In genomic region chr13:98997738-98998641, GRCh38 we compare ENCODE assay signal across 9 cellular contexts. TPM values are rescaled to one million over a fixed set of nuclear protein-coding genes. Genes with fewer than 3 reads are reported as not detected.
A peak's percentile ranks its signal among the peaks of the same experiment; 100 is the strongest.
DNase-seq lines count a peak whose midpoint lies in the region; ATAC-seq and TF ChIP-seq lines count a peak whose summit lies in the region.
"Had no signal": no experiment of that assay in that cellular context is flagged by ENCODE, and none has a peak within 500 bp of the region (broad histone marks: within the 10 kb centered on the region; RNA-seq: fewer than 3 reads in every experiment).

No MANE protein-coding gene starts in this region.

- H3K27ac Mint-ChIP-seq in MCF 10A (ENCODE audit: low read depth, unreplicated experiment), result no peak overlapping the region
- no peak overlapping the region for H3K27ac Mint-ChIP-seq in stimulated activated naive CD8-positive, alpha-beta T cell treated with anti-CD3 and anti-CD28 coated beads, Interleukin-15, amount 100 ng/mL, for 72 hours
- no peak overlapping the region for H3K27ac Mint-ChIP-seq in glutamatergic neuron (ENCODE audit: unreplicated experiment)
- H3K27ac Mint-ChIP-seq: stimulated activated memory B cell treated with anti-CD40 and anti-IgM and Interleukin-4, amounts not matched to agents 10 μg/mL and 1 μg/mL and 100 μg/mL, for 72 hours had no signal

- H3K27me3 ChIP-seq in breast epithelium (no peaks in the 10 kb centered on the region), esophagus muscularis mucosa (no peaks in the 10 kb centered on the region)

- H3K4me3 ChIP-seq in breast epithelium, result no peak overlapping the region
- H3K4me3 ChIP-seq in esophagus muscularis mucosa, result no peak overlapping the region

- intact Hi-C loops in MCF 10A (cut with micrococcal nuclease) (no loop called here), breast epithelium (cut with DNase I; ENCODE audit: low total_unique reads) (no loop called here), esophagus muscularis mucosa (cut with DNase I) (no loop called here)

- H3K27me3 Mint-ChIP-seq in MCF 10A (ENCODE audit: insufficient read depth, unreplicated experiment) (no peaks in the 10 kb centered on the region), glutamatergic neuron (ENCODE audit: unreplicated experiment) (no peaks in the 10 kb centered on the region)
- no peaks in the 10 kb centered on the region for H3K27me3 Mint-ChIP-seq in stimulated activated naive CD8-positive, alpha-beta T cell treated with anti-CD3 and anti-CD28 coated beads, Interleukin-15, amount 100 ng/mL, for 72 hours
- H3K27me3 Mint-ChIP-seq: stimulated activated memory B cell treated with anti-CD40 and anti-IgM and Interleukin-4, amounts not matched to agents 10 μg/mL and 1 μg/mL and 100 μg/mL, for 72 hours had no signal

- H3K9me3 ChIP-seq in breast epithelium (no peaks in the 10 kb centered on the region), esophagus muscularis mucosa (no peaks in the 10 kb centered on the region)

- H3K4me3 Mint-ChIP-seq in MCF 10A (ENCODE audit: unreplicated experiment), result no peak overlapping the region
- H3K4me3 Mint-ChIP-seq in stimulated activated naive CD8-positive, alpha-beta T cell treated with anti-CD3 and anti-CD28 coated beads, Interleukin-15, amount 100 ng/mL, for 72 hours, result peak overlapping the region; percentile 18 to 37
- H3K4me3 Mint-ChIP-seq in glutamatergic neuron (ENCODE audit: unreplicated experiment), result no peak overlapping the region
- H3K4me3 Mint-ChIP-seq: stimulated activated memory B cell treated with anti-CD40 and anti-IgM and Interleukin-4, amounts not matched to agents 10 μg/mL and 1 μg/mL and 100 μg/mL, for 72 hours had no signal

- no peak for TF ChIP-seq EP300 in esophagus muscularis mucosa (IDR thresholded peaks at IDR 0.05)

- H3K36me3 Mint-ChIP-seq in MCF 10A (ENCODE audit: insufficient read depth, unreplicated experiment) (peaks cover 7% of the 10 kb centered on the region), glutamatergic neuron (ENCODE audit: unreplicated experiment) (no peaks in the 10 kb centered on the region)
- H3K36me3 Mint-ChIP-seq: stimulated activated memory B cell treated with anti-CD40 and anti-IgM and Interleukin-4, amounts not matched to agents 10 μg/mL and 1 μg/mL and 100 μg/mL, for 72 hours had no signal

- H3K4me1 ChIP-seq in breast epithelium (no peaks in the 10 kb centered on the region), esophagus muscularis mucosa (peaks cover 35 to 65% (median 58%) of the 10 kb centered on the region in 4 donors)

- POLR2A ChIA-PET in MCF 10A (lab: Yijun Ruan, JAX), result interaction anchor here (0.9 to 1.2 kb wide), 6 partner anchors 8 to 108 kb away, joined by 3 to 5 read pairs (median 3); no protein-coding TSS in a partner anchor

- peaks cover 38% of the 10 kb centered on the region for H3K4me1 Mint-ChIP-seq in MCF 10A (ENCODE audit: insufficient read depth, unreplicated experiment)
- H3K4me1 Mint-ChIP-seq in stimulated activated naive CD8-positive, alpha-beta T cell treated with anti-CD3 and anti-CD28 coated beads, Interleukin-15, amount 100 ng/mL, for 72 hours, result peaks cover 88% of the 10 kb centered on the region
- H3K4me1 Mint-ChIP-seq in glutamatergic neuron (ENCODE audit: low read depth, unreplicated experiment), result no peaks in the 10 kb centered on the region

- H3K36me3 ChIP-seq in breast epithelium, result no peaks in the 10 kb centered on the region
- H3K36me3 ChIP-seq in esophagus muscularis mucosa, result no peaks in the 10 kb centered on the region

- H3K27ac ChIP-seq in breast epithelium (peak overlapping the region in 1 of 2 donors; percentile 22), esophagus muscularis mucosa (replicated peaks in 1 of 4) (peak overlapping the region; percentile 10 to 58 (median 28))

- ATAC-seq in stimulated activated naive CD8-positive, alpha-beta T cell treated with anti-CD3 and anti-CD28 coated beads, Interleukin-15, amount 100 ng/mL, for 72 hours, result peak; percentile 23

- TF ChIP-seq POLR2A in breast epithelium (IDR thresholded peaks at IDR 0.05) (no peak), esophagus muscularis mucosa (IDR thresholded peaks at IDR 0.05; ENCODE audit: low read depth) (no peak)

- no TSS peak for BruUV-seq in MCF 10A (replicated peaks; lab: Mats Ljungman, UMichigan)

- CTCF ChIA-PET in MCF 10A (lab: Yijun Ruan, JAX), result no interaction called here

- peak; percentile 73 for DNase-seq in MCF 10A (ENCODE audit: unreplicated experiment)
- no peak for DNase-seq in breast epithelium (ENCODE audit: low spot score in 2 of 2)
- DNase-seq in NCI-H774 (lab: John Stamatoyannopoulos, UW), result peak; percentile 65
- DNase-seq in esophagus muscularis mucosa (ENCODE audit: extremely low spot score), result peak; percentile 80
- no peak for DNase-seq in stimulated activated naive CD8-positive, alpha-beta T cell treated with anti-CD3 and anti-CD28 coated beads, Interleukin-15, amount 100 ng/mL, for 72 hours
- no peak for DNase-seq in GOT3 (lab: John Stamatoyannopoulos, UW)
- no peak for DNase-seq in NOMO-1 treated with dmso at 0.1 percent for 144 hours (lab: John Stamatoyannopoulos, UW; ENCODE audit: unreplicated experiment)
- DNase-seq in glutamatergic neuron, result no peak

- TF ChIP-seq CTCF in MCF 10A (IDR thresholded peaks at IDR 0.05; ENCODE audit: unreplicated experiment), result no peak
- no peak for TF ChIP-seq CTCF in breast epithelium (IDR thresholded peaks at IDR 0.05)
- no peak for TF ChIP-seq CTCF in esophagus muscularis mucosa (IDR thresholded peaks at IDR 0.05)
- TF ChIP-seq CTCF in glutamatergic neuron (IDR thresholded peaks at IDR 0.05; ENCODE audit: partially characterized antibody, unreplicated experiment), result no peak

- 65% methylated on average over 7 of the region's 9 CpGs for WGBS in esophagus muscularis mucosa

- no peaks in the 10 kb centered on the region for H3K9me3 Mint-ChIP-seq in MCF 10A (ENCODE audit: unreplicated experiment)
- H3K9me3 Mint-ChIP-seq in stimulated activated naive CD8-positive, alpha-beta T cell treated with anti-CD3 and anti-CD28 coated beads, Interleukin-15, amount 100 ng/mL, for 72 hours, result no peaks in the 10 kb centered on the region
- peaks cover 1% of the 10 kb centered on the region for H3K9me3 Mint-ChIP-seq in glutamatergic neuron (ENCODE audit: unreplicated experiment)
- H3K9me3 Mint-ChIP-seq: stimulated activated memory B cell treated with anti-CD40 and anti-IgM and Interleukin-4, amounts not matched to agents 10 μg/mL and 1 μg/mL and 100 μg/mL, for 72 hours had no signal

RNA-seq across cellular contexts. Expression of gene DOCK9, which starts 20.1 kb away (rescaled TPM):
- total RNA-seq in MCF 10A (2022) (77.0 and 94.1 TPM in 2 replicates), breast epithelium (100 to 1,000 TPM in 1 of 3 donors, 10 to 100 TPM in 2; 85.5 to 155 (median 92.2) TPM), esophagus muscularis mucosa (100 to 1,000 TPM; 127 to 191 (median 154) TPM), glutamatergic neuron (ENCODE audit: unreplicated experiment) (4.5 TPM)

Comparison
In these comparisons a context has a peak if more than half of its experiments do, and no peak if none do; other contexts are left out.
1. DNase-seq: peak in MCF 10A (single experiment), NCI-H774 (single experiment) and esophagus muscularis mucosa (single experiment); none in breast epithelium (0 of 2), stimulated activated naive CD8-positive, alpha-beta T cell treated with anti-CD3 and anti-CD28 coated beads, Interleukin-15, amount 100 ng/mL, for 72 hours (0 of 2), GOT3 (single experiment), NOMO-1 treated with dmso at 0.1 percent for 144 hours (single experiment) and glutamatergic neuron (single experiment).
2. H3K4me3 Mint-ChIP-seq: peak in stimulated activated naive CD8-positive, alpha-beta T cell treated with anti-CD3 and anti-CD28 coated beads, Interleukin-15, amount 100 ng/mL, for 72 hours (2 of 2); none in MCF 10A (single experiment) and glutamatergic neuron (single experiment).
3. RNA of gene DOCK9, which starts 20.1 kb away (total RNA-seq): 127 to 191 TPM in esophagus muscularis mucosa, 85.5 to 155 TPM in breast epithelium and 77.0 to 94.1 TPM in MCF 10A; 4.5 TPM in glutamatergic neuron (single experiment); every median in the first group is over 10 times any median in the second.